In the genomic region with DNA sequence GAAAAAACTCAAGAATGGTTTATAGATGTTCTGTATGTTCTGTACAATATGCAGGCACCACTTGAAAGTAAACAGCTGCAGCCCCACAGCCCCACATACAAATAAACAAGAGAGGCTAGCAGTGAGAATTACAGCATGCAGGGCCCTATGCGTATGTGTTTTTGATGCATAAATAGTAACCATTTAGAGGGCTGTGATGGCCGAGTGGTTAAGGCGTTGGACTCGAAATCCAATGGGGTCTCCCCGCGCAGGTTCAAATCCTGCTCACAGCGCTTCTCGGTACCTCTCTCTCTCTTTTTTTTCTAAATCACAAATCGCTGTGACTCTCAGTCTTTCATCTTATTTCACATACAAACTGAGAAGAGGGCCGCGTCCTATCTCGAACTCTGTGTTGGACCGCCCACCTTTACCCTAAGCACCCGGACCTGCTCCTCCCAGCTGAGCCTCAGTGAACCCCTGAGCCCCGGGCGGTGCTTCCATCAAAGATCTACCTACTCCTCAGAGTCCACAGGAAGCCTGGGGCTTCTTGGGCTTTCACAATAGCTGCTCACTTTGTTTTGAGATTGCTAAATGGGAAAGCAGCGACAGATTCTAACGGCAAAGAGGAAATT, we compare ENCODE assay signal across 22 cellular contexts. TPM values are rescaled to one million over a fixed set of nuclear protein-coding genes. Genes with fewer than 3 reads are reported as not detected.
A peak's percentile ranks its signal among the peaks of the same experiment; 100 is the strongest.
DNase-seq lines count a peak whose midpoint lies in the region; ATAC-seq and TF ChIP-seq lines count a peak whose summit lies in the region.
"Had no signal": no experiment of that assay in that cellular context is flagged by ENCODE, and none has a peak within 500 bp of the region (broad histone marks: within the 10 kb centered on the region; RNA-seq: fewer than 3 reads in every experiment).

No MANE protein-coding gene starts in this region.

- H3K4me1 ChIP-seq in SK-N-SH (ENCODE audit: control insufficient read depth in 1 of 2, insufficient read depth in 2 of 2, low read depth in 1 of 2, low read length in 1 of 2): no peaks in the 10 kb centered on the region
- H3K4me1 ChIP-seq in mesenchymal stem cell (ENCODE audit: control insufficient read depth, insufficient read depth, low read depth, low read length): peaks cover 5% of the 10 kb centered on the region
- H3K4me1 ChIP-seq in A673 (ENCODE audit: insufficient read depth, low read length, poor library complexity, severe bottlenecking): no peaks in the 10 kb centered on the region
- H3K4me1 ChIP-seq: psoas muscle had no signal

- BruUV-seq in A673 (replicated peaks; lab: Mats Ljungman, UMichigan): no TSS peak

- H3K23ac ChIP-seq in mesenchymal stem cell (ENCODE audit: low read length in 2 of 2): no peak overlapping the region

- H3K4me2 ChIP-seq in SK-N-SH (no peak overlapping the region), mesenchymal stem cell (ENCODE audit: low read length, poor library complexity, severe bottlenecking) (no peak overlapping the region)

- in situ Hi-C loops in SK-MEL-5 (cut with HindIII; ENCODE audit: low pct_unique_long_range_greater_than_20kb, low sequenced_read_pairs): no loop called here

- no peak overlapping the region for H4K8ac ChIP-seq in mesenchymal stem cell (ENCODE audit: low read length)

- H3K79me1 ChIP-seq in mesenchymal stem cell (replicated peaks; ENCODE audit: low read length, poor library complexity, severe bottlenecking): no peaks in the 10 kb centered on the region

- H2BK5ac ChIP-seq in mesenchymal stem cell (ENCODE audit: low read depth, low read length, poor library complexity, severe bottlenecking): no peak overlapping the region

- no peak overlapping the region for H3K18ac ChIP-seq in mesenchymal stem cell (ENCODE audit: low read depth in 1 of 2, low read length in 2 of 2)

- CTCF ChIA-PET in SK-N-SH (lab: Yijun Ruan, JAX) (no interaction called here), A673 (lab: Charles Lee) (no interaction called here)

- no peak overlapping the region for H3K9ac ChIP-seq in SK-N-SH
- H3K9ac ChIP-seq in mesenchymal stem cell (ENCODE audit: low read length): no peak overlapping the region

- peaks cover 7% of the 10 kb centered on the region; the same call in 1 of the 2 replicates for H3K4me1 Mint-ChIP-seq in HFFc6 (ENCODE audit: low read depth)
- H3K4me1 Mint-ChIP-seq: memory B cell had no signal

- H3K27me3 ChIP-seq in SK-N-SH (ENCODE audit: insufficient read depth): peaks cover 24% of the 10 kb centered on the region; the same call in 1 of the 2 replicates
- H3K27me3 ChIP-seq in mesenchymal stem cell (ENCODE audit: control insufficient read depth in 1 of 2, insufficient read depth in 1 of 2, low read length in 2 of 2): peaks cover 0 to 27% of the 10 kb centered on the region in 2 experiments
- H3K27me3 ChIP-seq in A673 (replicated peaks; ENCODE audit: insufficient read depth, low read depth, low read length, poor library complexity): no peaks in the 10 kb centered on the region

- no peaks in the 10 kb centered on the region for H4K20me1 ChIP-seq in SK-N-SH (ENCODE audit: insufficient read depth)

- no peak for TF ChIP-seq EP300 in SK-N-SH (IDR thresholded peaks at IDR 0.05; ENCODE audit: borderline replicate concordance in 1 of 2, low read depth in 1 of 2, low read length in 1 of 2)

- no peak overlapping the region for H2AFZ ChIP-seq in SK-N-SH (ENCODE audit: low read depth)
- no peak overlapping the region for H2AFZ ChIP-seq in mesenchymal stem cell (ENCODE audit: low read depth, low read length)

- H3K27ac Mint-ChIP-seq in HFFc6: no peak overlapping the region
- H3K27ac Mint-ChIP-seq: memory B cell; T-helper 2 cell treated with Interferon-gamma antibody and Interleukin-4, amounts not matched to agents 5 μg/mL and 100 μg/mL, for 36 hours had no signal

- POLR2A ChIA-PET in SK-N-SH (lab: Yijun Ruan, JAX): no interaction called here
- POLR2A ChIA-PET in A673 (lab: Charles Lee; ENCODE audit: low non-redundant PET): no interaction called here

- no peak overlapping the region for H2BK12ac ChIP-seq in mesenchymal stem cell (ENCODE audit: low read length in 2 of 2)

- no peaks in the 10 kb centered on the region for H3F3A ChIP-seq in SK-N-SH (replicated peaks; ENCODE audit: insufficient read depth)

- H3K27me3 Mint-ChIP-seq in HFFc6 (ENCODE audit: insufficient read depth): peaks cover 5% of the 10 kb centered on the region

- H3K4me3 Mint-ChIP-seq in HFFc6: no peak overlapping the region
- H3K4me3 Mint-ChIP-seq: memory B cell; T-helper 2 cell treated with Interferon-gamma antibody and Interleukin-4, amounts not matched to agents 5 μg/mL and 100 μg/mL, for 36 hours had no signal

- no peaks in the 10 kb centered on the region for H3K9me3 ChIP-seq in SK-N-SH
- no peaks in the 10 kb centered on the region for H3K9me3 ChIP-seq in mesenchymal stem cell (ENCODE audit: control insufficient read depth, low read length)
- H3K9me3 ChIP-seq in A673 (ENCODE audit: low read depth, low read length, poor library complexity, severe bottlenecking): no peaks in the 10 kb centered on the region
- H3K9me3 ChIP-seq: psoas muscle had no signal

- H3K9me3 Mint-ChIP-seq in HFFc6: no peaks in the 10 kb centered on the region
- H3K9me3 Mint-ChIP-seq: memory B cell had no signal

- no peak overlapping the region for H2AK5ac ChIP-seq in mesenchymal stem cell (ENCODE audit: low read length, severe bottlenecking)

- H3K36me3 Mint-ChIP-seq in HFFc6 (ENCODE audit: low read depth): no peaks in the 10 kb centered on the region; the same call in 1 of the 2 replicates
- H3K36me3 Mint-ChIP-seq: memory B cell had no signal

- H3K36me3 ChIP-seq in SK-N-SH (replicated peaks in 1 of 2; ENCODE audit: control insufficient read depth in 1 of 2, insufficient read depth in 2 of 2, low read length in 1 of 2) (no peaks in the 10 kb centered on the region), mesenchymal stem cell (ENCODE audit: control insufficient read depth in 1 of 2, insufficient read depth in 2 of 2, low read depth in 1 of 2, low read length in 2 of 2) (no peaks in the 10 kb centered on the region), A673 (ENCODE audit: insufficient read depth, low read length, poor library complexity, severe bottlenecking) (no peaks in the 10 kb centered on the region)

- H3K4me3 ChIP-seq in SK-N-SH (ENCODE audit: low read depth in 2 of 2, low read length in 1 of 2) (no peak overlapping the region), mesenchymal stem cell (ENCODE audit: insufficient read depth in 1 of 2, low read depth in 1 of 2, low read length in 2 of 2) (no peak overlapping the region), A673 (ENCODE audit: low read depth, low read length, poor library complexity, severe bottlenecking) (no peak overlapping the region)
- H3K4me3 ChIP-seq: psoas muscle had no signal

- no peaks in the 10 kb centered on the region for H3K79me2 ChIP-seq in SK-N-SH (ENCODE audit: insufficient read depth)

- H3K14ac ChIP-seq in mesenchymal stem cell (ENCODE audit: low read length in 2 of 2): no peak overlapping the region

- no peak overlapping the region for H2BK15ac ChIP-seq in mesenchymal stem cell (ENCODE audit: low read depth, poor library complexity, severe bottlenecking)

- no peak for DNase-seq in SK-N-SH
- peak; percentile 3 for DNase-seq in HFFc6
- peak; percentile 69 for DNase-seq in SK-MEL-5 (ENCODE audit: low read depth, low spot score)
- DNase-seq in mesenchymal stem cell: peak; percentile 26
- no peak for DNase-seq in H4 (ENCODE audit: low spot score)
- no peak for DNase-seq in CD1c-positive myeloid dendritic cell (ENCODE audit: extremely low spot score)
- DNase-seq in A673 (ENCODE audit: low spot score): no peak
- DNase-seq: activated CD4-positive, alpha-beta T cell treated with anti-CD3 and anti-CD28 coated beads, Interleukin-2, amount 50 U/mL, for 1 hour; DND-41; head of caudate nucleus; Kasumi-1; NCI-H1694 treated with DMSO at 0.1 percent for 48 hours; NCI-H2171 treated with DMSO at 0.1 percent for 48 hours; NCI-H524 treated with DMSO at 0.1 percent for 48 hours; psoas muscle; substantia nigra had no signal

- no peak overlapping the region for H4K91ac ChIP-seq in mesenchymal stem cell (ENCODE audit: low read length)

- no peak overlapping the region for H3K4ac ChIP-seq in mesenchymal stem cell (ENCODE audit: low read depth in 1 of 2, low read length in 2 of 2)

- H2BK120ac ChIP-seq in mesenchymal stem cell (ENCODE audit: low read depth, low read length): no peak overlapping the region

- intact Hi-C loops in A673 (cut with micrococcal nuclease; ENCODE audit: unreplicated experiment): no loop called here

- WGBS in SK-N-SH (ENCODE audit: low lambda C conversion rate): 52% methylated on average over 18 of the region's 18 CpGs
- 60% methylated on average over 17 of the region's 18 CpGs for WGBS in mesenchymal stem cell

- H3K9me2 ChIP-seq in SK-N-SH: no peaks in the 10 kb centered on the region

- no peak overlapping the region for H3K27ac ChIP-seq in SK-N-SH (ENCODE audit: low read depth in 2 of 2, low read length in 1 of 2)
- no peak overlapping the region for H3K27ac ChIP-seq in mesenchymal stem cell (ENCODE audit: low read length, poor library complexity, severe bottlenecking)
- H3K27ac ChIP-seq in A673 (ENCODE audit: low read depth, low read length, poor library complexity, severe bottlenecking): no peak overlapping the region
- H3K27ac ChIP-seq: epithelial cell of prostate, psoas muscle, VCaP had no signal

- no peak for TF ChIP-seq CTCF in SK-N-SH (IDR thresholded peaks at IDR 0.05)
- no peak for TF ChIP-seq CTCF in HFFc6 (IDR thresholded peaks at IDR 0.05)
- TF ChIP-seq CTCF in A673 (conservative IDR thresholded peaks at IDR 0.05; ENCODE audit: low read depth, low read length): no peak

- TF ChIP-seq RAD21 in SK-N-SH (IDR thresholded peaks at IDR 0.05; ENCODE audit: low read length): no peak

- peak; percentile 29; the same call in 2 of the 3 replicates for ATAC-seq in SK-N-SH treated with all-trans-retinoic acid at 6 μM for 48 hours
- ATAC-seq: psoas muscle had no signal

TF ChIP-seq in SK-N-SH treated with all-trans-retinoic acid at 6 μM for 48 hours, 23 proteins besides CTCF, POLR2A, EP300 and RAD21 (continues in another document):
- TF ChIP-seq ISL1 (CRISPR knock-in tag; IDR thresholded peaks at IDR 0.05): no peak
- TF ChIP-seq TOX (CRISPR knock-in tag; IDR thresholded peaks at IDR 0.05; ENCODE audit: borderline replicate concordance): no peak

TF ChIP-seq in SK-N-SH, 30 proteins besides CTCF, POLR2A, EP300 and RAD21 (continues in another document):
- no peak for TF ChIP-seq FOXJ3 (CRISPR knock-in tag; IDR thresholded peaks at IDR 0.05)
- no peak for TF ChIP-seq MEF2A (IDR thresholded peaks at IDR 0.05; ENCODE audit: borderline replicate concordance, low read depth)

RNA-seq across cellular contexts. Expression of gene PRSS16, which starts 37.7 kb away (rescaled TPM):
- 0.05 and 0.07 TPM in 2 replicates for polyA plus RNA-seq in SK-N-SH (2012; rRNA removed)
- polyA plus RNA-seq in SK-N-SH (2012; cell fraction: cytosol; rRNA removed): 0.06 and 0.12 TPM in 2 replicates
- polyA plus RNA-seq in SK-N-SH (2012; cell fraction: nucleus; rRNA removed): 0.13 and 0.19 TPM in 2 replicates
- not detected for total RNA-seq in HFFc6 (2021; fragmentation: NEBNext Ultra II Directional; extraction: Animal tissue kit (Norgen Biotek cat#: 25700))
- 4.9 and 5.2 TPM in 2 replicates for total RNA-seq in SK-MEL-5 (2014; rRNA removed; shearing (Covaris generic))
- 8.9 and 14.3 TPM in 2 replicates for polyA plus RNA-seq in SK-MEL-5 (2015; cell fraction: cytosol; rRNA removed)
- polyA plus RNA-seq in SK-MEL-5 (2015; cell fraction: nucleus; rRNA removed): 14.2 and 30.3 TPM in 2 replicates
- 0.17 TPM for polyA plus RNA-seq in mesenchymal stem cell (2013, experiment 1 of 2)
- 0.21 TPM for polyA plus RNA-seq in mesenchymal stem cell (2013, experiment 2 of 2)
- total RNA-seq in H4 (2014; rRNA removed; shearing (Covaris generic)): 3.4 and 5.2 TPM in 2 replicates
- total RNA-seq in A673 (2021): 0.64 and 0.85 TPM in 2 replicates
- total RNA-seq: myocyte, psoas muscle had no signal

Comparison
In these comparisons a context has a peak if more than half of its experiments do, and no peak if none do; other contexts are left out.
1. DNase-seq: peak in HFFc6 (single experiment), SK-MEL-5 (single experiment) and mesenchymal stem cell (single experiment); none in SK-N-SH (single experiment), H4 (single experiment), CD1c-positive myeloid dendritic cell (single experiment) and A673 (single experiment).